In genomic region chr10:3781458-3782098, GRCh38 we compare ENCODE assay signal across 1 cellular context.
TF ChIP-seq lines count a peak whose summit lies in the region.

No MANE protein-coding gene starts in this region.

TF ChIP-seq in HepG2, 621 proteins besides CTCF, POLR2A, EP300 and RAD21 (continued from another document and continues in another):
- TF ChIP-seq PAXIP1 (CRISPR knock-in tag; conservative IDR thresholded peaks at IDR 0.05): no peak
- peak; percentile 44 for TF ChIP-seq RBM22 (optimal IDR thresholded peaks at IDR 0.05; ENCODE audit: low read length)
- no peak for TF ChIP-seq ZNF274 (CRISPR knock-in tag; IDR thresholded peaks at IDR 0.05)
- TF ChIP-seq MLXIP (CRISPR knock-in tag; IDR thresholded peaks at IDR 0.05; ENCODE audit: borderline replicate concordance): no peak
- TF ChIP-seq SRSF1 (optimal IDR thresholded peaks at IDR 0.05; ENCODE audit: low read depth, low read length): peak; percentile 82
- TF ChIP-seq ZFX (CRISPR knock-in tag; IDR thresholded peaks at IDR 0.05; ENCODE audit: low read depth): peak; percentile 33; the same call in 1 of the 2 replicates
- no peak for TF ChIP-seq NR0B2 (CRISPR knock-in tag; IDR thresholded peaks at IDR 0.05)
- TF ChIP-seq ZNF790 (CRISPR knock-in tag; IDR thresholded peaks at IDR 0.05; ENCODE audit: borderline replicate concordance): no peak
- no peak for TF ChIP-seq PHF21A (CRISPR knock-in tag; IDR thresholded peaks at IDR 0.05)
- no peak for TF ChIP-seq TP53 (CRISPR knock-in tag; conservative IDR thresholded peaks at IDR 0.05)
- no peak for TF ChIP-seq ZNF354B (CRISPR knock-in tag; IDR thresholded peaks at IDR 0.05)
- no peak for TF ChIP-seq ZNF44 (CRISPR knock-in tag; IDR thresholded peaks at IDR 0.05)
- no peak for TF ChIP-seq NFKBIZ (CRISPR knock-in tag; IDR thresholded peaks at IDR 0.05)
- TF ChIP-seq CERS6 (CRISPR knock-in tag; IDR thresholded peaks at IDR 0.05): no peak
- no peak for TF ChIP-seq HIVEP1 (CRISPR knock-in tag; IDR thresholded peaks at IDR 0.05)
- TF ChIP-seq ZNF367 (CRISPR knock-in tag; IDR thresholded peaks at IDR 0.05; ENCODE audit: borderline replicate concordance): no peak
- no peak for TF ChIP-seq ZNF740 (CRISPR knock-in tag; IDR thresholded peaks at IDR 0.05)
- peak; percentile 19; the same call in 1 of the 2 replicates for TF ChIP-seq ZHX2 (IDR thresholded peaks at IDR 0.05; ENCODE audit: low read depth)
- TF ChIP-seq ZHX2 (CRISPR knock-in tag; IDR thresholded peaks at IDR 0.05; ENCODE audit: borderline replicate concordance): no peak
- no peak for TF ChIP-seq SRF (IDR thresholded peaks at IDR 0.05; ENCODE audit: low read depth, low read length)
- TF ChIP-seq NFE2L2 (IDR thresholded peaks at IDR 0.05; ENCODE audit: low read length): no peak
- no peak for TF ChIP-seq ONECUT2 (CRISPR knock-in tag; IDR thresholded peaks at IDR 0.05)
- no peak for TF ChIP-seq ZNF230 (CRISPR knock-in tag; IDR thresholded peaks at IDR 0.05)
- no peak for TF ChIP-seq ZNF292 (CRISPR knock-in tag; IDR thresholded peaks at IDR 0.05; ENCODE audit: borderline replicate concordance, low read depth)
- no peak for TF ChIP-seq FOXA3 (CRISPR knock-in tag; IDR thresholded peaks at IDR 0.05)
- TF ChIP-seq ZNF619 (CRISPR knock-in tag; IDR thresholded peaks at IDR 0.05): no peak
- no peak for TF ChIP-seq ZNF629 (CRISPR knock-in tag; conservative IDR thresholded peaks at IDR 0.05)
- TF ChIP-seq DPF2 (CRISPR knock-in tag; IDR thresholded peaks at IDR 0.05; ENCODE audit: borderline replicate concordance, low read depth): no peak
- TF ChIP-seq RFXANK (CRISPR knock-in tag; IDR thresholded peaks at IDR 0.05): no peak
- no peak for TF ChIP-seq ZNF296 (CRISPR knock-in tag; conservative IDR thresholded peaks at IDR 0.05)
- no peak for TF ChIP-seq SOX6 (IDR thresholded peaks at IDR 0.05)
- no peak for TF ChIP-seq SOX6 (CRISPR knock-in tag; IDR thresholded peaks at IDR 0.05)
- no peak for TF ChIP-seq GTF2F1 (IDR thresholded peaks at IDR 0.05; ENCODE audit: low read length)
- TF ChIP-seq SRY (CRISPR knock-in tag; IDR thresholded peaks at IDR 0.05): no peak
- TF ChIP-seq ZNF207 (IDR thresholded peaks at IDR 0.05; ENCODE audit: borderline replicate concordance): no peak
- TF ChIP-seq MED13 (CRISPR knock-in tag; IDR thresholded peaks at IDR 0.05): no peak
- TF ChIP-seq POLR2G (IDR thresholded peaks at IDR 0.05; ENCODE audit: low read depth, low read length): peak; percentile 21; the same call in 1 of the 2 replicates
- TF ChIP-seq IKZF1 (IDR thresholded peaks at IDR 0.05): no peak
- TF ChIP-seq FOXK1 (CRISPR knock-in tag; IDR thresholded peaks at IDR 0.05; ENCODE audit: borderline replicate concordance, low read depth): no peak
- TF ChIP-seq TFDP1 (CRISPR knock-in tag; IDR thresholded peaks at IDR 0.05; ENCODE audit: borderline replicate concordance): no peak
- no peak for TF ChIP-seq SNAPC2 (CRISPR knock-in tag; IDR thresholded peaks at IDR 0.05)
- TF ChIP-seq REXO4 (CRISPR knock-in tag; IDR thresholded peaks at IDR 0.05; ENCODE audit: borderline replicate concordance): no peak
- no peak for TF ChIP-seq ZNF205 (CRISPR knock-in tag; IDR thresholded peaks at IDR 0.05)
- TF ChIP-seq MTF2 (CRISPR knock-in tag; IDR thresholded peaks at IDR 0.05; ENCODE audit: borderline replicate concordance): no peak
- TF ChIP-seq MBNL3 (CRISPR knock-in tag; conservative IDR thresholded peaks at IDR 0.05): no peak
- TF ChIP-seq REPIN1 (CRISPR knock-in tag; IDR thresholded peaks at IDR 0.05; ENCODE audit: borderline replicate concordance, low read depth): no peak
- TF ChIP-seq NKX3-1 (CRISPR knock-in tag; IDR thresholded peaks at IDR 0.05): no peak
- no peak for TF ChIP-seq TCF12 (IDR thresholded peaks at IDR 0.05)
- TF ChIP-seq TCF12 (CRISPR knock-in tag; IDR thresholded peaks at IDR 0.05): no peak
- TF ChIP-seq NFAT5 (CRISPR knock-in tag; IDR thresholded peaks at IDR 0.05): no peak
- TF ChIP-seq ZNF773 (CRISPR knock-in tag; IDR thresholded peaks at IDR 0.05; ENCODE audit: borderline replicate concordance): no peak
